In the genomic region with DNA sequence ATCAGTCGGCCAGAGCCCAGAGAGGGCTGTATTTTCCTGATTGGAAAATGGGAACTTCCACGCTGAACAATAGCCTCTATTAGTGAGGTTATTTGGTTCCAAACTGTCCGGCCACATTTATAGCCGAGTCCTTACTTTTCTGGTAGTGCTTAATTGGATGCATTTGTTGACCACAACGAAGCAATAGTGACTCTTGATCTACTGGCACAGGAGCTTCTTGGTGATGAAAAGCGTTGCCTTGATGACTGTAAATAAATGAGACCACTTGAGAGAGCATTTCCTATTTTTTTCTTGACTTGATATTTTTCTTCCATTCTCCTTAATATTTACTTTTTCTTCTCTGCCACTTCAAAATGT, we compare ENCODE assay signal across 21 cellular contexts. TPM values are rescaled to one million over a fixed set of nuclear protein-coding genes. Genes with fewer than 3 reads are reported as not detected.
A peak's percentile ranks its signal among the peaks of the same experiment; 100 is the strongest.
DNase-seq lines count a peak whose midpoint lies in the region; ATAC-seq and TF ChIP-seq lines count a peak whose summit lies in the region.
"Had no signal": no experiment of that assay in that cellular context is flagged by ENCODE, and none has a peak within 500 bp of the region (broad histone marks: within the 10 kb centered on the region; RNA-seq: fewer than 3 reads in every experiment).

No MANE protein-coding gene starts in this region.

- TF ChIP-seq CTCF in activated CD8-positive, alpha-beta T cell treated with anti-CD3 and anti-CD28 coated beads for 36 hours (IDR thresholded peaks at IDR 0.05), result no peak
- TF ChIP-seq CTCF in glutamatergic neuron (IDR thresholded peaks at IDR 0.05; ENCODE audit: partially characterized antibody, unreplicated experiment) (no peak), neural progenitor cell (IDR thresholded peaks at IDR 0.05) (no peak), PC-3 (conservative IDR thresholded peaks at IDR 0.05; ENCODE audit: low read depth, low read length) (no peak)

- peaks cover 77% of the 10 kb centered on the region for H3K4me1 ChIP-seq in neural progenitor cell
- H3K4me1 ChIP-seq in PC-3 (ENCODE audit: insufficient read depth, low read length), result no peaks in the 10 kb centered on the region
- H3K4me1 ChIP-seq: parathyroid adenoma had no signal

- POLR2A ChIA-PET in activated CD8-positive, alpha-beta T cell treated with anti-CD3 and anti-CD28 coated beads, Interleukin-2, amount 10 ng/mL, durations not matched to agents 7 days and 5 days (lab: Charles Lee), result no interaction called here
- POLR2A ChIA-PET in activated CD8-positive, alpha-beta T cell treated with anti-CD3 and anti-CD28 coated beads for 36 hours (lab: Charles Lee), result no interaction called here
- POLR2A ChIA-PET in PC-3 (lab: Charles Lee; ENCODE audit: unreplicated experiment), result no interaction called here

- no peak for ATAC-seq in activated CD8-positive, alpha-beta T cell treated with anti-CD3 and anti-CD28 coated beads, Interleukin-2, amount 10 ng/mL, durations not matched to agents 7 days and 5 days
- no peak for ATAC-seq in activated CD8-positive, alpha-beta T cell treated with anti-CD3 and anti-CD28 coated beads for 36 hours
- no peak for ATAC-seq in PC-3
- ATAC-seq: esophagus mucosa; left lobe of liver; naive thymus-derived CD4-positive, alpha-beta T cell had no signal

- H3K36me3 Mint-ChIP-seq in activated CD8-positive, alpha-beta T cell treated with anti-CD3 and anti-CD28 coated beads, Interleukin-2, amount 10 ng/mL, durations not matched to agents 7 days and 5 days (ENCODE audit: low read depth), result peaks cover 9% of the 10 kb centered on the region
- H3K36me3 Mint-ChIP-seq in activated CD8-positive, alpha-beta T cell treated with anti-CD3 and anti-CD28 coated beads for 36 hours (ENCODE audit: low read depth), result peaks cover 2% of the 10 kb centered on the region
- no peaks in the 10 kb centered on the region for H3K36me3 Mint-ChIP-seq in glutamatergic neuron (ENCODE audit: unreplicated experiment)
- no peaks in the 10 kb centered on the region for H3K36me3 Mint-ChIP-seq in neural progenitor cell

- H3K9ac ChIP-seq in neural progenitor cell, result no peak overlapping the region
- H3K9ac ChIP-seq in PC-3 (ENCODE audit: low read length), result no peak overlapping the region
- H3K9ac ChIP-seq: BLaER1 treated with 17β-estradiol and CSF1 and Interleukin-3, amounts not matched to agents 10 nM and 100 nM; parathyroid adenoma had no signal

- H3K4me3 Mint-ChIP-seq in activated CD8-positive, alpha-beta T cell treated with anti-CD3 and anti-CD28 coated beads, Interleukin-2, amount 10 ng/mL, durations not matched to agents 7 days and 5 days, result peak overlapping the region; percentile 15
- H3K4me3 Mint-ChIP-seq in activated CD8-positive, alpha-beta T cell treated with anti-CD3 and anti-CD28 coated beads for 36 hours, result no peak overlapping the region
- H3K4me3 Mint-ChIP-seq in glutamatergic neuron (ENCODE audit: unreplicated experiment) (peak overlapping the region; percentile 75), neural progenitor cell (peak overlapping the region; percentile 85)
- H3K4me3 Mint-ChIP-seq: activated T-cell treated with anti-CD3 and anti-CD28 coated beads, Interleukin-2, amount 50 U/mL, for 24 hours had no signal

- no peaks in the 10 kb centered on the region for H3K36me3 ChIP-seq in neural progenitor cell
- no peaks in the 10 kb centered on the region for H3K36me3 ChIP-seq in PC-3 (ENCODE audit: low read depth, low read length)
- H3K36me3 ChIP-seq: BLaER1 treated with 17β-estradiol and CSF1 and Interleukin-3, amounts not matched to agents 10 nM and 100 nM had no signal

- H3K27me3 Mint-ChIP-seq in activated CD8-positive, alpha-beta T cell treated with anti-CD3 and anti-CD28 coated beads, Interleukin-2, amount 10 ng/mL, durations not matched to agents 7 days and 5 days (ENCODE audit: low read depth), result peaks cover 83% of the 10 kb centered on the region
- H3K27me3 Mint-ChIP-seq in activated CD8-positive, alpha-beta T cell treated with anti-CD3 and anti-CD28 coated beads for 36 hours, result peaks cover 77% of the 10 kb centered on the region
- peaks cover 29% of the 10 kb centered on the region for H3K27me3 Mint-ChIP-seq in glutamatergic neuron (ENCODE audit: unreplicated experiment)
- H3K27me3 Mint-ChIP-seq in neural progenitor cell (ENCODE audit: insufficient read depth, low read depth), result peaks cover 55% of the 10 kb centered on the region

- peaks cover 7% of the 10 kb centered on the region for H3K4me1 Mint-ChIP-seq in activated CD8-positive, alpha-beta T cell treated with anti-CD3 and anti-CD28 coated beads, Interleukin-2, amount 10 ng/mL, durations not matched to agents 7 days and 5 days (ENCODE audit: low read depth)
- peaks cover 8% of the 10 kb centered on the region for H3K4me1 Mint-ChIP-seq in activated CD8-positive, alpha-beta T cell treated with anti-CD3 and anti-CD28 coated beads for 36 hours (ENCODE audit: low read depth)
- H3K4me1 Mint-ChIP-seq in glutamatergic neuron (ENCODE audit: low read depth, unreplicated experiment) (peaks cover 25% of the 10 kb centered on the region), neural progenitor cell (peaks cover 72% of the 10 kb centered on the region)

- peaks cover 3% of the 10 kb centered on the region for H3K9me3 Mint-ChIP-seq in activated CD8-positive, alpha-beta T cell treated with anti-CD3 and anti-CD28 coated beads, Interleukin-2, amount 10 ng/mL, durations not matched to agents 7 days and 5 days (ENCODE audit: insufficient read depth)
- peaks cover 7% of the 10 kb centered on the region for H3K9me3 Mint-ChIP-seq in activated CD8-positive, alpha-beta T cell treated with anti-CD3 and anti-CD28 coated beads for 36 hours
- H3K9me3 Mint-ChIP-seq in glutamatergic neuron (ENCODE audit: unreplicated experiment) (peaks cover 19% of the 10 kb centered on the region), neural progenitor cell (no peaks in the 10 kb centered on the region)

- H2AFZ ChIP-seq in neural progenitor cell (replicated peaks) (peak overlapping the region; percentile 77), PC-3 (ENCODE audit: low read length) (no peak overlapping the region)
- H2AFZ ChIP-seq: parathyroid adenoma had no signal

- no TSS peak for BruUV-seq in PC-3 (replicated peaks; lab: Mats Ljungman, UMichigan)

- no peaks in the 10 kb centered on the region for H3K9me2 ChIP-seq in PC-3 (replicated peaks; ENCODE audit: low read length)

- DNase-seq in activated CD8-positive, alpha-beta T cell treated with anti-CD3 and anti-CD28 coated beads, Interleukin-2, amount 10 ng/mL, durations not matched to agents 7 days and 5 days, result no peak
- no peak for DNase-seq in activated CD8-positive, alpha-beta T cell treated with anti-CD3 and anti-CD28 coated beads for 36 hours
- DNase-seq in NCI-H69 (lab: John Stamatoyannopoulos, UW), result peak; percentile 87
- DNase-seq in glutamatergic neuron, result no peak
- DNase-seq in neural progenitor cell (ENCODE audit: low spot score), result no peak
- DNase-seq in PC-3, result no peak
- DNase-seq in superior temporal gyrus (ENCODE audit: extremely low spot score), result no peak
- DNase-seq in germinal center (ENCODE audit: low spot score), result no peak
- DNase-seq: activated naive CD4-positive, alpha-beta T cell treated with Interleukin-2 at 50 U/mL for 16 hours; activated T-cell treated with anti-CD3 and anti-CD28 coated beads, Interleukin-2, amount 50 U/mL, for 24 hours; cerebellar nuclear complex; IMR-90; naive thymus-derived CD4-positive, alpha-beta T cell; stimulated activated CD8-positive, alpha-beta memory T cell treated with anti-CD3 and anti-CD28 coated beads, Interleukin-4, amount 100 ng/mL, for 48 hours had no signal

- H3K4me2 ChIP-seq in neural progenitor cell, result peak overlapping the region; percentile 83
- no peak overlapping the region for H3K4me2 ChIP-seq in PC-3 (ENCODE audit: low read length)

- peak overlapping the region; percentile 92 for H3K27ac ChIP-seq in neural progenitor cell
- H3K27ac ChIP-seq in PC-3 (ENCODE audit: low read length), result no peak overlapping the region
- H3K27ac ChIP-seq: BLaER1 treated with 17β-estradiol and CSF1 and Interleukin-3, amounts not matched to agents 10 nM and 100 nM; parathyroid adenoma had no signal

- no peaks in the 10 kb centered on the region for H3K9me3 ChIP-seq in neural progenitor cell (ENCODE audit: low read depth)
- H3K9me3 ChIP-seq in PC-3 (ENCODE audit: low read length), result no peaks in the 10 kb centered on the region

- intact Hi-C loops in activated CD8-positive, alpha-beta T cell treated with anti-CD3 and anti-CD28 coated beads for 36 hours (cut with micrococcal nuclease), result loop anchor here (10.0 kb wide), 1 partner anchor 1677 kb away; a partner anchor contains a TSS
- intact Hi-C loops in PC-3 (cut with micrococcal nuclease), result loop anchor here (5.0 kb wide), 1 partner anchor 636 kb away; a partner anchor contains a TSS

- H4K20me1 ChIP-seq in neural progenitor cell (ENCODE audit: low read depth) (no peaks in the 10 kb centered on the region), PC-3 (ENCODE audit: low read length) (0 out of 2 replicates have a peak, but pooled peaks cover 3% of the 10 kb centered on the region)

- H3K79me2 ChIP-seq in neural progenitor cell (ENCODE audit: low read depth) (peaks cover 8% of the 10 kb centered on the region), PC-3 (ENCODE audit: low read length) (no peaks in the 10 kb centered on the region)
- H3K79me2 ChIP-seq: parathyroid adenoma had no signal

- no peak overlapping the region for H3K27ac Mint-ChIP-seq in activated CD8-positive, alpha-beta T cell treated with anti-CD3 and anti-CD28 coated beads, Interleukin-2, amount 10 ng/mL, durations not matched to agents 7 days and 5 days
- no peak overlapping the region for H3K27ac Mint-ChIP-seq in activated CD8-positive, alpha-beta T cell treated with anti-CD3 and anti-CD28 coated beads for 36 hours
- H3K27ac Mint-ChIP-seq in glutamatergic neuron (ENCODE audit: unreplicated experiment) (no peak overlapping the region), neural progenitor cell (no peak overlapping the region)
- H3K27ac Mint-ChIP-seq: activated T-cell treated with anti-CD3 and anti-CD28 coated beads, Interleukin-2, amount 50 U/mL, for 24 hours had no signal

- H3F3A ChIP-seq in neural progenitor cell (ENCODE audit: low read depth) (peaks cover 79% of the 10 kb centered on the region), PC-3 (ENCODE audit: low read length, unreplicated experiment) (no peaks in the 10 kb centered on the region)

- H3K4me3 ChIP-seq in neural progenitor cell (peak overlapping the region; percentile 54), PC-3 (ENCODE audit: low read length) (no peak overlapping the region)

- CTCF ChIA-PET in activated CD8-positive, alpha-beta T cell treated with anti-CD3 and anti-CD28 coated beads, Interleukin-2, amount 10 ng/mL, durations not matched to agents 7 days and 5 days (lab: Charles Lee), result no interaction called here
- CTCF ChIA-PET in activated CD8-positive, alpha-beta T cell treated with anti-CD3 and anti-CD28 coated beads for 36 hours (lab: Charles Lee), result interaction anchor here (1.0 kb wide), 1 partner anchor 13 kb away, joined by 3 read pairs; no protein-coding TSS in a partner anchor
- CTCF ChIA-PET in PC-3 (lab: Charles Lee), result no interaction called here

- peaks cover 68% of the 10 kb centered on the region for H3K27me3 ChIP-seq in neural progenitor cell
- H3K27me3 ChIP-seq in PC-3 (ENCODE audit: low read length), result peaks cover 97% of the 10 kb centered on the region

RNA-seq across cellular contexts. Expression of a gene that starts 4.8 kb away (rescaled TPM):
- total RNA-seq in activated CD8-positive, alpha-beta T cell treated with anti-CD3 and anti-CD28 coated beads, Interleukin-2, amount 10 ng/mL, durations not matched to agents 7 days and 5 days, result not detected
- not detected for total RNA-seq in activated CD8-positive, alpha-beta T cell treated with anti-CD3 and anti-CD28 coated beads for 36 hours
- not detected for total RNA-seq in glutamatergic neuron (ENCODE audit: unreplicated experiment)
- 19.8 and 60.7 TPM in 2 replicates for total RNA-seq in neural progenitor cell (ENCODE audit: low replicate concordance)
- total RNA-seq in PC-3 (2014; rRNA removed), result not detected in 2 replicates
- total RNA-seq: A673; esophagus mucosa; IMR-90; left lobe of liver; M059J; mesenteric fat pad; naive thymus-derived CD4-positive, alpha-beta T cell had no signal

Comparison
In these comparisons a context has a peak if more than half of its experiments do, and no peak if none do; other contexts are left out.
1. RNA of a gene that starts 4.8 kb away (total RNA-seq): 19.8 to 60.7 TPM in neural progenitor cell; not detected in glutamatergic neuron (single experiment), not detected in activated CD8-positive, alpha-beta T cell treated with anti-CD3 and anti-CD28 coated beads, Interleukin-2, amount 10 ng/mL, durations not matched to agents 7 days and 5 days, not detected in activated CD8-positive, alpha-beta T cell treated with anti-CD3 and anti-CD28 coated beads for 36 hours and not detected in PC-3; every median in the first group is over 10 times any median in the second.